In the genomic region with DNA sequence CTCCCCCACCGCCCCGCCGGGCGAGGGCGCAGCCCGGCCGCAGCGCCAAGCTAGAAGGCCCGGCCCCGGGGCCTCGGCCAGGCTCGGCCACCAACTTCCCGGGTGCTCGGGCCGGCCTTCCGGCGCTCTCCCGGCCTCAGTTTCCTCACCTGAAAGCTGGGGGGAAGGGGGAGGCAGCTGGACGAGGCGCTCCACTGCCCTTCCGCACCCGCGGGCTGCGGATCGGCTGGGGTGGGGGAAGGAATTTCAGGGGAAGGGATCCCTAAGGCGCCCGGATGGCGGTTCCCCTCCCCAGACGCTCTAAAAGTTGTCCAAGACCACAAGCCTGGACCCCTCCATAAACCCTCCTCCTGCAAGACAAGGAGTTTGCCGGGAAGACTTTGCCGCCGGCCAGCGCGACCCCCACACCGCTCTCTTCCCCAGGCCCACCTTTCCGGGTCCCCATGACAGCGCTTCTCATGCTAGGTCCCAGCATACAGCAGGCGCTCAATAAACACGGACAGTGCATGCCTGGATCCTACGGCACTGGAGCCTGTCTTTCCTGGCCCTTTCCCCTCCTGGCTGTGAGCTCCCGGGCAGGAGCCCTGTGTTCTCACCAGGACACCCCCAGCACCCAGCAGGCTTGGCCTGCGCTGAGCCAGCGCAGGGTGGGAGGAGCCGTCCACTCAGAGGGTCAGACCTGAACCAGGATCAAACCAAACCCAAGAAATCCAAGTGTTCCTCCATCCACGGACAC, we compare ENCODE assay signal across 9 cellular contexts. TPM values are rescaled to one million over a fixed set of nuclear protein-coding genes. Genes with fewer than 3 reads are reported as not detected.
A peak's percentile ranks its signal among the peaks of the same experiment; 100 is the strongest.
DNase-seq lines count a peak whose midpoint lies in the region; ATAC-seq and TF ChIP-seq lines count a peak whose summit lies in the region.
"Had no signal": no experiment of that assay in that cellular context is flagged by ENCODE, and none has a peak within 500 bp of the region (broad histone marks: within the 10 kb centered on the region; RNA-seq: fewer than 3 reads in every experiment).

No MANE protein-coding gene starts in this region.

- H3K4me1 Mint-ChIP-seq in CD8-positive, alpha-beta memory T cell: peaks cover 5 to 18% (median 5%) of the 10 kb centered on the region in 3 donors
- peaks cover 10% of the 10 kb centered on the region for H3K4me1 Mint-ChIP-seq in activated CD4-positive, alpha-beta memory T cell treated with anti-CD3 and anti-CD28 coated beads, Interleukin-2, amount 10 ng/mL, durations not matched to agents 7 days and 5 days

- intact Hi-C loops in left ventricle myocardium inferior (cut with micrococcal nuclease): no loop called here
- intact Hi-C loops in psoas muscle (cut with DNase I): no loop called here

- ATAC-seq in psoas muscle (no peak), GM21447 (IDR thresholded peaks at IDR 0.05; ENCODE audit: unreplicated experiment) (no peak), GM18520 (IDR thresholded peaks at IDR 0.05; ENCODE audit: unreplicated experiment) (no peak)

- peaks cover 37 to 55% of the 10 kb centered on the region in 2 donors for H3K27me3 Mint-ChIP-seq in CD8-positive, alpha-beta memory T cell
- peaks cover 40% of the 10 kb centered on the region for H3K27me3 Mint-ChIP-seq in activated CD4-positive, alpha-beta memory T cell treated with anti-CD3 and anti-CD28 coated beads, Interleukin-2, amount 10 ng/mL, durations not matched to agents 7 days and 5 days

- CTCF ChIA-PET in CD8-positive, alpha-beta memory T cell (lab: Charles Lee): no interaction called here
- CTCF ChIA-PET in activated CD4-positive, alpha-beta memory T cell treated with anti-CD3 and anti-CD28 coated beads, Interleukin-2, amount 10 ng/mL, durations not matched to agents 7 days and 5 days (lab: Charles Lee): no interaction called here

- no peaks in the 10 kb centered on the region for H3K9me3 Mint-ChIP-seq in CD8-positive, alpha-beta memory T cell
- H3K9me3 Mint-ChIP-seq in activated CD4-positive, alpha-beta memory T cell treated with anti-CD3 and anti-CD28 coated beads, Interleukin-2, amount 10 ng/mL, durations not matched to agents 7 days and 5 days: no peaks in the 10 kb centered on the region
- H3K9me3 Mint-ChIP-seq: activated naive CD4-positive, alpha-beta T cell treated with anti-CD3 and anti-CD28 coated beads, Interleukin-2, amount 50 U/mL, for 72 hours had no signal

- no peak for TF ChIP-seq CTCF in left ventricle myocardium inferior (IDR thresholded peaks at IDR 0.05; ENCODE audit: borderline replicate concordance)
- no peak for TF ChIP-seq CTCF in psoas muscle (IDR thresholded peaks at IDR 0.05)

- peaks cover 9% of the 10 kb centered on the region for H3K27me3 ChIP-seq in CD8-positive, alpha-beta memory T cell (ENCODE audit: insufficient read depth, low read length, poor library complexity, severe bottlenecking)
- H3K27me3 ChIP-seq in left ventricle myocardium inferior (ENCODE audit: low read depth) (peaks cover 100% of the 10 kb centered on the region), psoas muscle (ENCODE audit: insufficient read depth in 3 of 3, low read length in 2 of 3) (peaks cover 0 to 80% (median 21%) of the 10 kb centered on the region in 3 donors)

- H3K27ac Mint-ChIP-seq in CD8-positive, alpha-beta memory T cell: no peak overlapping the region
- no peak overlapping the region for H3K27ac Mint-ChIP-seq in activated CD4-positive, alpha-beta memory T cell treated with anti-CD3 and anti-CD28 coated beads, Interleukin-2, amount 10 ng/mL, durations not matched to agents 7 days and 5 days
- H3K27ac Mint-ChIP-seq: activated naive CD4-positive, alpha-beta T cell treated with anti-CD3 and anti-CD28 coated beads, Interleukin-2, amount 50 U/mL, for 72 hours had no signal

- no peak overlapping the region for H3K4me3 ChIP-seq in CD8-positive, alpha-beta memory T cell (ENCODE audit: low read length)
- H3K4me3 ChIP-seq in left ventricle myocardium inferior: peak overlapping the region; percentile 68
- H3K4me3 ChIP-seq in psoas muscle: peak overlapping the region; percentile 64

- no peak for DNase-seq in CD8-positive, alpha-beta memory T cell
- no peak for DNase-seq in activated CD4-positive, alpha-beta memory T cell treated with anti-CD3 and anti-CD28 coated beads, Interleukin-2, amount 10 ng/mL, durations not matched to agents 7 days and 5 days
- no peak for DNase-seq in left ventricle myocardium inferior
- no peak for DNase-seq in psoas muscle
- DNase-seq in COR-L47 (lab: John Stamatoyannopoulos, UW): no peak
- no peak for DNase-seq in activated CD4-positive, alpha-beta T cell treated with anti-CD3 and anti-CD28 coated beads, Interleukin-2, amount 50 U/mL, for 1 hour

- POLR2A ChIA-PET in CD8-positive, alpha-beta memory T cell (lab: Charles Lee): interaction anchor here (0.6 kb wide), 1 partner anchor 1733 kb away, joined by 3 read pairs; no protein-coding TSS in a partner anchor
- POLR2A ChIA-PET in activated CD4-positive, alpha-beta memory T cell treated with anti-CD3 and anti-CD28 coated beads, Interleukin-2, amount 10 ng/mL, durations not matched to agents 7 days and 5 days (lab: Charles Lee): no interaction called here

- H3K9me3 ChIP-seq in CD8-positive, alpha-beta memory T cell (ENCODE audit: low read length): no peaks in the 10 kb centered on the region
- H3K9me3 ChIP-seq in left ventricle myocardium inferior (replicated peaks) (no peaks in the 10 kb centered on the region), psoas muscle (no peaks in the 10 kb centered on the region)

- WGBS in psoas muscle, 3 donors: 11 to 14% (median 13%) methylated on average over 32 to 45 of the region's 45 CpGs

- H3K36me3 Mint-ChIP-seq in CD8-positive, alpha-beta memory T cell: no peaks in the 10 kb centered on the region
- no peaks in the 10 kb centered on the region for H3K36me3 Mint-ChIP-seq in activated CD4-positive, alpha-beta memory T cell treated with anti-CD3 and anti-CD28 coated beads, Interleukin-2, amount 10 ng/mL, durations not matched to agents 7 days and 5 days (ENCODE audit: low read depth)
- H3K36me3 Mint-ChIP-seq: activated naive CD4-positive, alpha-beta T cell treated with anti-CD3 and anti-CD28 coated beads, Interleukin-2, amount 50 U/mL, for 72 hours had no signal

- H3K36me3 ChIP-seq in CD8-positive, alpha-beta memory T cell (ENCODE audit: insufficient read depth, low read length): no peaks in the 10 kb centered on the region
- H3K36me3 ChIP-seq in left ventricle myocardium inferior: no peaks in the 10 kb centered on the region
- H3K36me3 ChIP-seq in psoas muscle (ENCODE audit: insufficient read depth in 1 of 2, low read depth in 1 of 2): no peaks in the 10 kb centered on the region

- peak overlapping the region in 4 of 7 donors; percentile 23 to 78 (median 68) for H3K4me3 Mint-ChIP-seq in CD8-positive, alpha-beta memory T cell
- H3K4me3 Mint-ChIP-seq in activated CD4-positive, alpha-beta memory T cell treated with anti-CD3 and anti-CD28 coated beads, Interleukin-2, amount 10 ng/mL, durations not matched to agents 7 days and 5 days: peak overlapping the region; percentile 41

- H3K4me1 ChIP-seq in CD8-positive, alpha-beta memory T cell (ENCODE audit: insufficient read depth, low read length): peaks cover 5% of the 10 kb centered on the region
- H3K4me1 ChIP-seq in left ventricle myocardium inferior (peaks cover 29% of the 10 kb centered on the region), psoas muscle (peaks cover 6% of the 10 kb centered on the region)

- no peak overlapping the region for H3K27ac ChIP-seq in CD8-positive, alpha-beta memory T cell (ENCODE audit: low read depth, low read length)
- H3K27ac ChIP-seq in left ventricle myocardium inferior (replicated peaks): no peak overlapping the region
- no peak overlapping the region for H3K27ac ChIP-seq in psoas muscle

RNA-seq across cellular contexts. Expression of a gene that starts 18.1 kb away (rescaled TPM):
- 1 to 10 TPM; 2.4 TPM for total RNA-seq in CD8-positive, alpha-beta memory T cell
- 0.26 TPM for polyA plus RNA-seq in CD8-positive, alpha-beta memory T cell
- 1 to 10 TPM; 2.7 to 3.1 TPM for total RNA-seq in activated CD4-positive, alpha-beta memory T cell treated with anti-CD3 and anti-CD28 coated beads, Interleukin-2, amount 10 ng/mL, durations not matched to agents 7 days and 5 days
- total RNA-seq in left ventricle myocardium inferior: 1.9 TPM
- 1 to 10 TPM in 2 of 4 donors, under 1 TPM in 2; 0.13 to 1.0 (median 0.91) TPM for total RNA-seq in psoas muscle
- under 1 TPM in 2 of 3 donors, not detected in 1; 0.08 to 0.14 TPM for polyA plus RNA-seq in psoas muscle
